ENCODE assay signal across 1 cellular context in genomic region chr19:1001538-1002166, GRCh38.
TF ChIP-seq lines count a peak whose summit lies in the region.

No MANE protein-coding gene starts in this region.

TF ChIP-seq in neural cell, 6 proteins besides CTCF, POLR2A, EP300 and RAD21 (continued from another document):
- TF ChIP-seq EZH2 (IDR thresholded peaks at IDR 0.05; ENCODE audit: borderline replicate concordance, insufficient read depth, low read length, poor library complexity, severe bottlenecking), result no peak
TF ChIP-seq in neural cell: peak in this region for 2.
